26 cellular contexts compared by ENCODE assay signal in genomic region chr3:158839966-158840365, GRCh38.
"Had no signal": no experiment of that assay in that cellular context is flagged by ENCODE, and none has a peak within 500 bp of the region (broad histone marks: within the 10 kb centered on the region; RNA-seq: fewer than 3 reads in every experiment).

No MANE protein-coding gene starts in this region.

- DNase-seq: dorsolateral prefrontal cortex; effector CD8-positive, alpha-beta T cell; endodermal cell; foreskin fibroblast; gastrocnemius medialis; head of caudate nucleus; left ventricle myocardium superior; mesendoderm; midbrain; naive thymus-derived CD4-positive, alpha-beta T cell; occipital lobe; ovary; sigmoid colon; stimulated activated CD4-positive, alpha-beta T cell treated with anti-CD3 and anti-CD28 coated beads, Interleukin-2, amount 100 ng/mL, for 24 hours; stimulated activated CD4-positive, alpha-beta T cell treated with anti-CD3 and anti-CD28 coated beads, Interleukin-4, amount 100 ng/mL, for 4 hours; stimulated activated naive CD8-positive, alpha-beta T cell treated with anti-CD3 and anti-CD28 coated beads, Interleukin-15, Interleukin-2, amounts not matched to agents 100 U/mL and 50 U/mL, for 24 hours; substantia nigra; testis; upper lobe of left lung had no signal

- H3K36me3 Mint-ChIP-seq: naive thymus-derived CD4-positive, alpha-beta T cell; stimulated activated memory B cell treated with anti-CD40 and anti-IgM and Interleukin-4, amounts not matched to agents 10 μg/mL and 1 μg/mL and 100 μg/mL, for 72 hours had no signal

- H3K27me3 ChIP-seq: dorsolateral prefrontal cortex, gastrocnemius medialis, ovary, sigmoid colon, testis, tibial nerve, upper lobe of left lung had no signal

- H3K4me3 Mint-ChIP-seq: endodermal cell; naive thymus-derived CD4-positive, alpha-beta T cell; nephron; stimulated activated memory B cell treated with anti-CD40 and anti-IgM and Interleukin-4, amounts not matched to agents 10 μg/mL and 1 μg/mL and 100 μg/mL, for 72 hours had no signal

- H3K27ac ChIP-seq: epithelial cell of prostate, gastrocnemius medialis, ovary, sigmoid colon, testis, tibial nerve, upper lobe of left lung had no signal

- H3K4me1 ChIP-seq: gastrocnemius medialis, sigmoid colon, testis, tibial nerve, upper lobe of left lung had no signal

- H3K36me3 ChIP-seq: gastrocnemius medialis, ovary, sigmoid colon, tibial nerve, upper lobe of left lung had no signal

- ATAC-seq: esophagus mucosa; gastrocnemius medialis; left ventricle myocardium superior; stimulated activated memory B cell treated with anti-CD40 and anti-IgM and Interleukin-4, amounts not matched to agents 10 μg/mL and 1 μg/mL and 100 μg/mL, for 72 hours; stimulated activated naive CD8-positive, alpha-beta T cell treated with anti-CD3 and anti-CD28 coated beads, Interleukin-15, Interleukin-2, amounts not matched to agents 100 U/mL and 50 U/mL, for 24 hours had no signal

- H3K27me3 Mint-ChIP-seq: stimulated activated memory B cell treated with anti-CD40 and anti-IgM and Interleukin-4, amounts not matched to agents 10 μg/mL and 1 μg/mL and 100 μg/mL, for 72 hours had no signal

- H3K27ac Mint-ChIP-seq: endodermal cell; naive thymus-derived CD4-positive, alpha-beta T cell; nephron; progenitor cell of endocrine pancreas; stimulated activated memory B cell treated with anti-CD40 and anti-IgM and Interleukin-4, amounts not matched to agents 10 μg/mL and 1 μg/mL and 100 μg/mL, for 72 hours had no signal

- H3K9me3 Mint-ChIP-seq: endodermal cell; nephron; stimulated activated memory B cell treated with anti-CD40 and anti-IgM and Interleukin-4, amounts not matched to agents 10 μg/mL and 1 μg/mL and 100 μg/mL, for 72 hours had no signal

- H3K9me3 ChIP-seq: gastrocnemius medialis, ovary, sigmoid colon, testis, tibial nerve, upper lobe of left lung had no signal

- H3K4me1 Mint-ChIP-seq: nephron; stimulated activated memory B cell treated with anti-CD40 and anti-IgM and Interleukin-4, amounts not matched to agents 10 μg/mL and 1 μg/mL and 100 μg/mL, for 72 hours had no signal

- H3K4me3 ChIP-seq: dorsolateral prefrontal cortex, gastrocnemius medialis, lung, ovary, sigmoid colon, testis, tibial nerve, upper lobe of left lung had no signal
